In genomic region chr10:21304608-21305007, GRCh38 we compare ENCODE assay signal across 22 cellular contexts.
"Had no signal": no experiment of that assay in that cellular context is flagged by ENCODE, and none has a peak within 500 bp of the region (broad histone marks: within the 10 kb centered on the region; RNA-seq: fewer than 3 reads in every experiment).

No MANE protein-coding gene starts in this region.

- H3K27me3 Mint-ChIP-seq: activated B cell treated with CpG ODN at 0.5 μM for 24 hours; activated CD4-positive, alpha-beta T cell treated with anti-CD3 and anti-CD28 coated beads, Interleukin-2, amount 10 ng/mL, durations not matched to agents 24 days and 14 days; activated CD8-positive, alpha-beta memory T cell treated with anti-CD3 and anti-CD28 coated beads, Interleukin-2, amount 10 ng/mL, durations not matched to agents 7 days and 5 days; activated naive CD8-positive, alpha-beta T cell; activated T-cell treated with anti-CD3 and anti-CD28 coated beads, Interleukin-2, amount 50 U/mL, for 24 hours; activated T-helper 17 cell treated with anti-CD3 and anti-CD28 coated beads, Interleukin-2, amount 50 U/mL, for 72 hours; T-helper 17 cell had no signal

- H3K9me3 Mint-ChIP-seq: activated B cell treated with CpG ODN at 0.5 μM for 24 hours; activated CD4-positive, alpha-beta T cell treated with anti-CD3 and anti-CD28 coated beads, Interleukin-2, amount 10 ng/mL, durations not matched to agents 24 days and 14 days; activated naive CD4-positive, alpha-beta T cell treated with anti-CD3 and anti-CD28 coated beads for 36 hours; activated T-cell treated with anti-CD3 and anti-CD28 coated beads, Interleukin-2, amount 50 U/mL, for 24 hours; activated T-helper 17 cell treated with anti-CD3 and anti-CD28 coated beads, Interleukin-2, amount 50 U/mL, for 72 hours had no signal

- DNase-seq: activated B cell treated with CpG ODN at 0.5 μM for 24 hours; activated CD4-positive, alpha-beta T cell treated with anti-CD3 and anti-CD28 coated beads for 1 hour; activated CD4-positive, alpha-beta T cell treated with anti-CD3 and anti-CD28 coated beads, Interleukin-2, amount 10 ng/mL, durations not matched to agents 24 days and 14 days; activated CD4-positive, alpha-beta T cell treated with anti-CD3 and anti-CD28 coated beads, Interleukin-2, amount 50 U/mL, for 48 hours; activated CD8-positive, alpha-beta memory T cell treated with anti-CD3 and anti-CD28 coated beads, Interleukin-2, amount 10 ng/mL, durations not matched to agents 7 days and 5 days; activated gamma-delta T cell; activated naive CD4-positive, alpha-beta T cell treated with anti-CD3 and anti-CD28 coated beads for 36 hours; activated T-cell treated with anti-CD3 and anti-CD28 coated beads, Interleukin-2, amount 50 U/mL, for 24 hours; caudate nucleus; Kasumi-1; NCI-H1092; NCI-H1417; NCI-H2029; NCI-H2107; NCI-H2171 treated with DMSO at 0.1 percent for 48 hours; NCI-H526; NCI-H774; SHP77 treated with DMSO at 0.1 percent for 48 hours; T-helper 17 cell; T-helper 9 cell had no signal

- H3K4me3 Mint-ChIP-seq: activated B cell treated with CpG ODN at 0.5 μM for 24 hours; activated CD4-positive, alpha-beta T cell treated with anti-CD3 and anti-CD28 coated beads, Interleukin-2, amount 10 ng/mL, durations not matched to agents 24 days and 14 days; activated CD8-positive, alpha-beta memory T cell treated with anti-CD3 and anti-CD28 coated beads, Interleukin-2, amount 10 ng/mL, durations not matched to agents 7 days and 5 days; activated naive CD4-positive, alpha-beta T cell treated with anti-CD3 and anti-CD28 coated beads for 36 hours; activated naive CD8-positive, alpha-beta T cell; activated T-cell treated with anti-CD3 and anti-CD28 coated beads, Interleukin-2, amount 50 U/mL, for 24 hours; activated T-helper 17 cell treated with anti-CD3 and anti-CD28 coated beads, Interleukin-2, amount 50 U/mL, for 72 hours; T-helper 17 cell had no signal

- H3K36me3 Mint-ChIP-seq: activated CD8-positive, alpha-beta memory T cell treated with anti-CD3 and anti-CD28 coated beads, Interleukin-2, amount 10 ng/mL, durations not matched to agents 7 days and 5 days; activated naive CD8-positive, alpha-beta T cell had no signal

- H3K4me1 Mint-ChIP-seq: activated B cell treated with CpG ODN at 0.5 μM for 24 hours; activated CD4-positive, alpha-beta T cell treated with anti-CD3 and anti-CD28 coated beads, Interleukin-2, amount 10 ng/mL, durations not matched to agents 24 days and 14 days; activated CD8-positive, alpha-beta memory T cell treated with anti-CD3 and anti-CD28 coated beads, Interleukin-2, amount 10 ng/mL, durations not matched to agents 7 days and 5 days; activated T-helper 17 cell treated with anti-CD3 and anti-CD28 coated beads, Interleukin-2, amount 50 U/mL, for 72 hours; T-helper 17 cell had no signal

- ATAC-seq: activated CD8-positive, alpha-beta memory T cell treated with anti-CD3 and anti-CD28 coated beads, Interleukin-2, amount 10 ng/mL, durations not matched to agents 7 days and 5 days; activated T-helper 17 cell treated with anti-CD3 and anti-CD28 coated beads, Interleukin-2, amount 50 U/mL, for 72 hours; T-helper 17 cell had no signal
